In genomic region chr1:14507227-14507626, GRCh38 we compare ENCODE assay signal across 30 cellular contexts.
"Had no signal": no experiment of that assay in that cellular context is flagged by ENCODE, and none has a peak within 500 bp of the region (broad histone marks: within the 10 kb centered on the region; RNA-seq: fewer than 3 reads in every experiment).

No MANE protein-coding gene starts in this region.

- DNase-seq: activated CD4-positive, alpha-beta T cell treated with anti-CD3 and anti-CD28 coated beads for 48 hours; activated CD4-positive, alpha-beta T cell treated with anti-CD3 and anti-CD28 coated beads, Interleukin-2, amount 50 U/mL, for 48 hours; activated CD8-positive, alpha-beta memory T cell treated with anti-CD3 and anti-CD28 coated beads for 24 hours; activated effector memory CD4-positive, alpha-beta T cell treated with Interleukin-2 at 50 U/mL for 16 hours; activated naive CD4-positive, alpha-beta T cell treated with Interleukin-2 at 50 U/mL for 16 hours; colonic mucosa; effector memory CD4-positive, alpha-beta T cell; gastrocnemius medialis; glutamatergic neuron; lower lobe of right lung; mesendoderm; mucosa of descending colon; pancreas; retina; stimulated activated CD4-positive, alpha-beta T cell treated with anti-CD3 and anti-CD28 coated beads, Interleukin-4, amount 100 ng/mL, for 24 hours; stimulated activated CD8-positive, alpha-beta memory T cell treated with anti-CD3 and anti-CD28 coated beads, Interleukin-4, amount 100 ng/mL, for 48 hours; stimulated activated naive CD8-positive, alpha-beta T cell treated with anti-CD3 and anti-CD28 coated beads, Interleukin-15, amount 100 ng/mL, for 72 hours; substantia nigra; T-helper 17 cell; T1000; tibial artery; upper lobe of right lung; WERI-Rb-1 had no signal

- H3K27ac ChIP-seq: colonic mucosa, gastrocnemius medialis, lower lobe of right lung, pancreas, prostate gland, skin epidermis, tibial artery, upper lobe of right lung, WERI-Rb-1 had no signal

- H3K9me3 ChIP-seq: colonic mucosa, gastrocnemius medialis, lower lobe of right lung, mucosa of descending colon, pancreas, prostate gland, tibial artery, upper lobe of right lung had no signal

- ATAC-seq: activated CD4-positive, CD25-positive, alpha-beta regulatory T cell treated with anti-CD3 and anti-CD28 coated beads, Interleukin-2, amount 50 U/mL, for 24 hours; gastrocnemius medialis; left lobe of liver; lower lobe of right lung; mucosa of descending colon; natural killer cell treated with Interleukin-12 subunit alpha and Interleukin-12 subunit beta and Interleukin-15 and Interleukin-18, amount 100 ng/mL, for 72 hours; pancreas; sciatic nerve; stimulated activated memory B cell treated with anti-CD40 and anti-IgM and Interleukin-4, amounts not matched to agents 10 μg/mL and 1 μg/mL and 100 μg/mL, for 72 hours; stimulated activated naive CD8-positive, alpha-beta T cell treated with anti-CD3 and anti-CD28 coated beads, Interleukin-15, amount 100 ng/mL, for 72 hours; T-helper 17 cell; upper lobe of right lung had no signal

- H3K4me3 ChIP-seq: colonic mucosa, gastrocnemius medialis, lower lobe of right lung, mucosa of descending colon, pancreas, prostate gland, skin epidermis, tibial artery, upper lobe of right lung had no signal

- H3K27me3 ChIP-seq: colonic mucosa, pancreas, upper lobe of right lung had no signal

- H3K4me1 ChIP-seq: colonic mucosa, gastrocnemius medialis, lower lobe of right lung, pancreas, prostate gland, tibial artery, upper lobe of right lung had no signal

- H3K36me3 ChIP-seq: colonic mucosa, gastrocnemius medialis, lower lobe of right lung, pancreas, prostate gland, tibial artery, upper lobe of right lung, WERI-Rb-1 had no signal
